Comparison of ENCODE assay signal across 2 cellular contexts in genomic region chrX:69613946-69614345, GRCh38.
TF ChIP-seq lines count a peak whose summit lies in the region.

No MANE protein-coding gene starts in this region.

TF ChIP-seq in HepG2, 621 proteins besides CTCF, POLR2A, EP300 and RAD21 (continues in another document):
- TF ChIP-seq TRIM24 (CRISPR knock-in tag; IDR thresholded peaks at IDR 0.05) (no peak), SOX13 (IDR thresholded peaks at IDR 0.05) (no peak), SOX13 (CRISPR knock-in tag; conservative IDR thresholded peaks at IDR 0.05 in 1 of 2, IDR thresholded peaks at IDR 0.05 in 1 of 2) (peak in 1 of 2 experiments; percentile 56; a peak in 1 of 4 replicates), FOSL2 (CRISPR knock-in tag; IDR thresholded peaks at IDR 0.05) (peak; percentile 33; the same call in 1 of the 2 replicates), ASH2L (IDR thresholded peaks at IDR 0.05; ENCODE audit: insufficient read length, low read depth, low read length) (no peak), SIN3A (IDR thresholded peaks at IDR 0.05; ENCODE audit: borderline replicate concordance, low read depth, low read length) (no peak), SETDB1 (CRISPR knock-in tag; IDR thresholded peaks at IDR 0.05; ENCODE audit: borderline replicate concordance) (no peak), MLXIP (CRISPR knock-in tag; IDR thresholded peaks at IDR 0.05; ENCODE audit: borderline replicate concordance) (no peak), PCBP2 (optimal IDR thresholded peaks at IDR 0.05; ENCODE audit: low read depth, low read length, poor library complexity, severe bottlenecking) (no peak), AHDC1 (CRISPR knock-in tag; IDR thresholded peaks at IDR 0.05; ENCODE audit: borderline replicate concordance) (0 out of 2 replicates have a peak, but pooled peaks have one; percentile 26), MLLT10 (CRISPR knock-in tag; IDR thresholded peaks at IDR 0.05) (no peak), MEF2D (CRISPR knock-in tag; IDR thresholded peaks at IDR 0.05) (no peak), ZMYM4 (CRISPR knock-in tag; IDR thresholded peaks at IDR 0.05) (0 out of 2 replicates have a peak, but pooled peaks have one; percentile 22), GABPA (IDR thresholded peaks at IDR 0.05; ENCODE audit: low read depth, low read length) (no peak), GABPA (CRISPR knock-in tag; IDR thresholded peaks at IDR 0.05; ENCODE audit: low read depth) (0 out of 2 replicates have a peak, but pooled peaks have one; percentile 10), BCL3 (CRISPR knock-in tag; IDR thresholded peaks at IDR 0.05) (no peak)

TF ChIP-seq in GM23338, 12 proteins besides CTCF, POLR2A, EP300 and RAD21:
- TF ChIP-seq EZH2 (IDR thresholded peaks at IDR 0.05; ENCODE audit: low read depth, unreplicated experiment) (no peak), NANOG (IDR thresholded peaks at IDR 0.05; ENCODE audit: borderline replicate concordance) (no peak), EZH2phosphoT487 (IDR thresholded peaks at IDR 0.05; ENCODE audit: unreplicated experiment) (no peak), ETS1 (IDR thresholded peaks at IDR 0.05) (no peak), REST (IDR thresholded peaks at IDR 0.05; ENCODE audit: unreplicated experiment) (no peak), ZNF114 (CRISPR knock-in tag; IDR thresholded peaks at IDR 0.05) (no peak), STAT1 (IDR thresholded peaks at IDR 0.05; ENCODE audit: unreplicated experiment) (no peak), JUNB (IDR thresholded peaks at IDR 0.05; ENCODE audit: unreplicated experiment) (no peak), CREB1 (CRISPR knock-in tag; IDR thresholded peaks at IDR 0.05; ENCODE audit: low read depth) (no peak), ZNF331 (CRISPR knock-in tag; IDR thresholded peaks at IDR 0.05; ENCODE audit: low read depth) (no peak), ZNF462 (CRISPR knock-in tag; IDR thresholded peaks at IDR 0.05) (no peak), POLR2AphosphoS5 (IDR thresholded peaks at IDR 0.05; ENCODE audit: low read depth) (no peak)
